In the genomic region with DNA sequence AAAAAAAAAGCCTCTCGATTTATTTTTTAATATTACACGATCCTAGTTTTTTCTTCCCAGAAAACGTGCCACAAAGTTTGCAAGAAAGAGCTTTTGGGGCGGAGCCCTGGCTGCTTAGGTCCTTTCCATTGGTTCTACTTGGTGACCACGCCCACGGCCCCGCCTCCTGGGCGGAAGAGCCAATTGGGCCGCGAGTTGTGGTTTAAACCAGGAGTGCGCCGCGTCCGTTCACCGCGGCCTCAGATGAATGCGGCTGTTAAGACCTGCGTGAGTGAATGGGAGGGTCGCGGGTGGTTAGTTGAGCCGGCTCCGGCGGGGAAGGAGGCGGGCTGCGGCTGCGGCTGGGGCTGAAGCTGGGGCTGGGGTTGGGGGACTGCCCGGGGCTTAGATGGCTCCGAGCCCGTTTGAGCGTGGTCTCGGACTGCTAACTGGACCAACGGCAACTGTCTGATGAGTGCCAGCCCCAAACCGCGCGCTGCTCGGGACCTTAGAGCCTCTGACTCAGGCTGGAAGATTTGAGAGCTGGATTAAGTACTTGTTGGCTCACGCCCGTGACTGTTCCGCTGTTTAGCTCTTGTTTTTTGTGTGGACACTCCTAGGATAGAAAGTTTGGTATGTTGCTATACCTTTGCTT, we compare ENCODE assay signal across 1 cellular context.
TF ChIP-seq lines count a peak whose summit lies in the region.

Gene PTTG1, plus strand, starts transcription at position 231 of the 634 bp plus-strand sequence. CDS start 458 bp downstream, outside the sequence.

TF ChIP-seq in HCT116, 20 proteins besides CTCF, POLR2A, EP300 and RAD21 (continued from another document):
- no peak for TF ChIP-seq REST (IDR thresholded peaks at IDR 0.05; ENCODE audit: low read depth)
- TF ChIP-seq CBX3 (IDR thresholded peaks at IDR 0.05; ENCODE audit: low read depth): no peak
- no peak for TF ChIP-seq ZNF274 (IDR thresholded peaks at IDR 0.05; ENCODE audit: low read depth, low read length)
- no peak for TF ChIP-seq YY1 (IDR thresholded peaks at IDR 0.05; ENCODE audit: extremely low read depth, insufficient replicate concordance, low read depth, low read length)
- no peak for TF ChIP-seq FOSL1 (IDR thresholded peaks at IDR 0.05; ENCODE audit: low read depth)
- no peak for TF ChIP-seq JUND (IDR thresholded peaks at IDR 0.05)
